8 cellular contexts compared by ENCODE assay signal in genomic region chr17:2401426-2402221, GRCh38. TPM values are rescaled to one million over a fixed set of nuclear protein-coding genes. Genes with fewer than 3 reads are reported as not detected.
DNase-seq lines count a peak whose midpoint lies in the region; ATAC-seq and TF ChIP-seq lines count a peak whose summit lies in the region.

No MANE protein-coding gene starts in this region.

- peaks cover 40% of the 10 kb centered on the region for H3K79me1 ChIP-seq in trophoblast cell (ENCODE audit: low read length)

- TF ChIP-seq CTCF in GM12864 (IDR thresholded peaks at IDR 0.05; ENCODE audit: low read depth, low read length, missing control alignments) (no peak), heart left ventricle (IDR thresholded peaks at IDR 0.05) (no peak), transverse colon (IDR thresholded peaks at IDR 0.05) (no peak)

- CTCF ChIA-PET in T-cell (lab: Charles Lee), result interaction anchor here (0.6 to 2.0 kb wide), 8 partner anchors 10 to 384 kb away, joined by 3 to 11 read pairs (median 4); no protein-coding TSS in a partner anchor

- H2BK12ac ChIP-seq in trophoblast cell (ENCODE audit: low read length), result peak overlapping the region; percentile 28

- peak; percentile 61 for ATAC-seq in HG02798 (IDR thresholded peaks at IDR 0.05; ENCODE audit: poor library complexity, unreplicated experiment)
- ATAC-seq in T-cell (replicated peaks in 1 of 4), result peak; percentile 62 to 69 (median 64)
- peak; percentile 60 to 79 (median 70) for ATAC-seq in heart left ventricle

- H3K4me3 ChIP-seq in GM12864 (ENCODE audit: low read depth, low read length), result peak overlapping the region; percentile 71
- H3K4me3 ChIP-seq in heart left ventricle, result peak overlapping the region; percentile 71 to 99 (median 92)
- H3K4me3 ChIP-seq in trophoblast cell (ENCODE audit: low read depth, low read length), result peak overlapping the region; percentile 77
- peak overlapping the region; percentile 45 to 92 (median 85) for H3K4me3 ChIP-seq in transverse colon

- peak overlapping the region; percentile 48 for H3K14ac ChIP-seq in trophoblast cell (ENCODE audit: low read length)

- peaks cover 34 to 58% (median 46%) of the 10 kb centered on the region in 3 donors for H3K4me1 Mint-ChIP-seq in T-cell

- H3K9me3 ChIP-seq in heart left ventricle (no peaks in the 10 kb centered on the region), trophoblast cell (ENCODE audit: insufficient read depth, low read depth, low read length) (no peaks in the 10 kb centered on the region), transverse colon (no peaks in the 10 kb centered on the region)

- H3K36me3 Mint-ChIP-seq in T-cell, result no peaks in the 10 kb centered on the region

- peak overlapping the region; percentile 67 for H2AFZ ChIP-seq in trophoblast cell (ENCODE audit: insufficient read depth, low read length, poor library complexity)

- H3K9me3 Mint-ChIP-seq in T-cell, result no peaks in the 10 kb centered on the region

- peak overlapping the region; percentile 49 for H2BK120ac ChIP-seq in trophoblast cell (ENCODE audit: insufficient read depth, low read length, poor library complexity)

- H3K4me3 Mint-ChIP-seq in T-cell, result peak overlapping the region; percentile 87 to 99 (median 94)

- H3K4me1 ChIP-seq in heart left ventricle (peaks cover 13 to 75% (median 60%) of the 10 kb centered on the region in 12 donors), trophoblast cell (ENCODE audit: control insufficient read depth in 1 of 2, insufficient read depth in 2 of 2, low read length in 2 of 2) (peaks cover 24 to 40% of the 10 kb centered on the region in 2 experiments), transverse colon (peaks cover 51 to 72% (median 67%) of the 10 kb centered on the region in 4 donors)

- H4K12ac ChIP-seq in trophoblast cell (ENCODE audit: low read depth, low read length), result peak overlapping the region; percentile 73

- peak overlapping the region; percentile 83 for H3K4me2 ChIP-seq in trophoblast cell (ENCODE audit: low read length)

- H3K9ac ChIP-seq in trophoblast cell (ENCODE audit: low read length), result peak overlapping the region; percentile 73

- TF ChIP-seq EP300 in transverse colon (IDR thresholded peaks at IDR 0.05; ENCODE audit: low read depth), result peak; percentile 47

- peak overlapping the region; percentile 96 to 99 for H3K27ac Mint-ChIP-seq in T-cell

- no peak for TF ChIP-seq POLR2A in heart left ventricle (IDR thresholded peaks at IDR 0.05)
- peak; percentile 14 for TF ChIP-seq POLR2A in transverse colon (IDR thresholded peaks at IDR 0.05)

- H4K91ac ChIP-seq in trophoblast cell (ENCODE audit: low read depth, low read length), result peak overlapping the region; percentile 73

- H3K27me3 ChIP-seq in heart left ventricle (no peaks in the 10 kb centered on the region), trophoblast cell (ENCODE audit: insufficient read depth, low read length) (no peaks in the 10 kb centered on the region), transverse colon (no peaks in the 10 kb centered on the region)

- H3K23ac ChIP-seq in trophoblast cell (ENCODE audit: low read length), result no peak overlapping the region

- H2BK5ac ChIP-seq in trophoblast cell (ENCODE audit: low read depth, low read length, poor library complexity), result peak overlapping the region; percentile 95

- intact Hi-C loops in heart left ventricle (cut with DNase I) (loop anchor here in 2 of 10 donors (1.0 kb wide), 2 partner anchors 8 to 9 kb away; no protein-coding TSS in a partner anchor), transverse colon (cut with DNase I; ENCODE audit: low total_unique reads) (no loop called here)

- peak overlapping the region; percentile 11 for H3K4ac ChIP-seq in trophoblast cell (ENCODE audit: low read depth, low read length)

- H3K36me3 ChIP-seq in heart left ventricle (no peaks in the 10 kb centered on the region), trophoblast cell (ENCODE audit: control insufficient read depth in 1 of 2, insufficient read depth in 2 of 2, low read length in 2 of 2) (peaks cover 0 to 2% of the 10 kb centered on the region in 2 experiments), transverse colon (no peaks in the 10 kb centered on the region)

- peak overlapping the region; percentile 88 for H4K8ac ChIP-seq in trophoblast cell (ENCODE audit: low read depth, low read length)

- peak overlapping the region; percentile 94 to 100 (median 99) for H3K27ac ChIP-seq in heart left ventricle
- peak overlapping the region; percentile 95 for H3K27ac ChIP-seq in trophoblast cell (ENCODE audit: low read depth, low read length)
- peak overlapping the region; percentile 98 to 100 (median 100) for H3K27ac ChIP-seq in transverse colon

- DNase-seq in GM12864 (ENCODE audit: low read depth) (peak; percentile 97), NCI-H1436 treated with DMSO at 0.1 percent for 48 hours (lab: John Stamatoyannopoulos, UW) (peak; percentile 95), T-cell (peak; percentile 98 to 100 (median 99)), amniotic epithelial cell (ENCODE audit: low read depth) (peak; percentile 99), heart left ventricle (peak; percentile 100), trophoblast cell (peak; percentile 100), transverse colon (peak; percentile 100)

- POLR2A ChIA-PET in T-cell (lab: Charles Lee), result interaction anchor here (0.6 to 1.5 kb wide), 6 partner anchors 9 to 213 kb away, joined by 3 to 7 read pairs (median 5); no protein-coding TSS in a partner anchor

- H3K18ac ChIP-seq in trophoblast cell (ENCODE audit: low read length), result peak overlapping the region; percentile 70

- H3K27me3 Mint-ChIP-seq in T-cell, result no peaks in the 10 kb centered on the region

- in situ Hi-C loops in transverse colon (cut with MboI; ENCODE audit: low pct_ligation_motif_present in 1 of 4, low pct_unique_long_range_greater_than_20kb in 1 of 4, low sequenced_read_pairs in 3 of 4), result no loop called here

- WGBS in heart left ventricle, 4 donors, result 0 to 3% (median 1%) methylated on average over 10 to 72 of the region's 72 CpGs
- WGBS in trophoblast cell (ENCODE audit: extremely low coverage, insufficient coverage, insufficient read length), result no CpG with 5 or more reads among the region's 72 CpGs
- WGBS in transverse colon (ENCODE audit: low coverage in 1 of 2), 2 donors, result 0 to 1% methylated on average over 1 to 33 of the region's 72 CpGs

- H2AK5ac ChIP-seq in trophoblast cell (ENCODE audit: low read length), result peak overlapping the region; percentile 32

- H3K79me2 ChIP-seq in trophoblast cell (ENCODE audit: control insufficient read depth, insufficient read depth, low read length, poor library complexity), result peaks cover 17% of the 10 kb centered on the region

RNA-seq across cellular contexts. Expression of gene MNT, which starts 0.8 kb away (rescaled TPM):
- total RNA-seq in T-cell (10 to 100 TPM; 43.0 to 97.8 (median 58.2) TPM), heart left ventricle (10 to 100 TPM in 4 of 9 donors, 1 to 10 TPM in 5; 4.1 to 20.4 (median 9.8) TPM), transverse colon (10 to 100 TPM; 13.7 to 27.7 (median 20.9) TPM)
- polyA plus RNA-seq in heart left ventricle, result 10 to 100 TPM in 1 of 2 donors, 1 to 10 TPM in 1; 7.2 to 10.3 TPM
- polyA plus RNA-seq in trophoblast cell (2013), result 16.2 and 16.6 TPM in 2 replicates

Comparison
In these comparisons a context has a peak if more than half of its experiments do, and no peak if none do; other contexts are left out.
1. Peak in every context shown above with its lines: DNase-seq, ATAC-seq, H3K4me3 ChIP-seq and H3K27ac ChIP-seq.